In the genomic region with DNA sequence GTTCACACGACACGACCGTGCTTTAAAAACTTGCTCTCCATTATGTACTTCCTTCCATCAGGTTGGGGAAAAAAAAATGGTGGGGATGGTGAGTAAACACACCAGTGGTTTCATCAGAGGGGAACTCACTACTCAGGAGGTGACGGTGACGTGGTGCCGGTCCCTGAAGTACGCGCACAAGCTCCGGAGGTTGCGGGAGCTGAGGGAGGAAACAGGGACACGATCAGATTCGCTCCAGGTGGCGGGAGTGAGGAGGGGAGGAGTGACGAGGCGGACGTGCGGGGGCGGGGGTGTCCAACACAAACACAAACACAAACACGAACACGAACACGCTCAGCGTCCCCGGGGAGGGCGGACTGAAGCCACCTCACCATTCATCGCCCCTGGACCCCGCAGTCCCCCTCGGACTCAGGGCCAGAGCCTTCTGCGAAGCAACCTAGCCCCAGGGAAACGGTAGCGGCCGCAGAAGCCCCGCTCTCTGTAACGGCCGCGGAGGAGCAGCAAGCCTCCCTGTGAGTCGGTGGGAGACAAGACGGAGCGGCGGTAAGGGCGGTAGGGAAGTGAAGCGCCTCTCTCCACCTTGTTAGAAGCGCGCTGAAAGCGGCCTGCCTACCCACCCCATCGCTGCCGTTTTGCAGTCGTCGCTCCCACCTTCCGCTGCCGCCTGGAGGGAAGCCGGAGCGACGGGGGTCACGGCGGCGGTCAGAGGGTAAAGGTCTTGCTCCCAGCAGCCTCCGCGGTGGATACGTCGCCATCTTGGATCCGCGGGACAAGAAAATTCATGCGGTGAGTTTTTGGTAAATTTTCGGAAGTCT, we compare ENCODE assay signal across 8 cellular contexts. TPM values are rescaled to one million over a fixed set of nuclear protein-coding genes. Genes with fewer than 3 reads are reported as not detected.
A peak's percentile ranks its signal among the peaks of the same experiment; 100 is the strongest.
DNase-seq lines count a peak whose midpoint lies in the region; ATAC-seq and TF ChIP-seq lines count a peak whose summit lies in the region.

A gene with protein sequence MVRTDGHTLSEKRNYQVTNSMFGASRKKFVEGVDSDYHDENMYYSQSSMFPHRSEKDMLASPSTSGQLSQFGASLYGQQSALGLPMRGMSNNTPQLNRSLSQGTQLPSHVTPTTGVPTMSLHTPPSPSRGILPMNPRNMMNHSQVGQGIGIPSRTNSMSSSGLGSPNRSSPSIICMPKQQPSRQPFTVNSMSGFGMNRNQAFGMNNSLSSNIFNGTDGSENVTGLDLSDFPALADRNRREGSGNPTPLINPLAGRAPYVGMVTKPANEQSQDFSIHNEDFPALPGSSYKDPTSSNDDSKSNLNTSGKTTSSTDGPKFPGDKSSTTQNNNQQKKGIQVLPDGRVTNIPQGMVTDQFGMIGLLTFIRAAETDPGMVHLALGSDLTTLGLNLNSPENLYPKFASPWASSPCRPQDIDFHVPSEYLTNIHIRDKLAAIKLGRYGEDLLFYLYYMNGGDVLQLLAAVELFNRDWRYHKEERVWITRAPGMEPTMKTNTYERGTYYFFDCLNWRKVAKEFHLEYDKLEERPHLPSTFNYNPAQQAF (plus strand): TSS at position 739 of the 815 bp plus-strand sequence. CDS start 34,794 bp downstream, outside the sequence.

- H3K36me3 ChIP-seq in OCI-LY7 (ENCODE audit: insufficient read depth, low read length) (peaks cover 76% of the 10 kb centered on the region), mucosa of descending colon (ENCODE audit: low read depth) (no peaks in the 10 kb centered on the region)

- peak within 1 kb of the TSS; percentile 77 for H2AFZ ChIP-seq in OCI-LY7 (ENCODE audit: low read length)

- CTCF ChIA-PET in OCI-LY7 (lab: Charles Lee; ENCODE audit: unreplicated experiment) = no interaction called here

- POLR2A ChIA-PET in OCI-LY7 (lab: Charles Lee) = interaction anchor here (0.8 to 1.9 kb wide), 3 partner anchors 14 to 114 kb away, joined by 3 to 6 read pairs (median 4); no protein-coding TSS in a partner anchor

- peaks cover 77% of the 10 kb centered on the region for H3K79me2 ChIP-seq in OCI-LY7 (ENCODE audit: insufficient read depth, low read depth, low read length)

- peaks cover 30% of the 10 kb centered on the region for H4K20me1 ChIP-seq in OCI-LY7 (ENCODE audit: insufficient read depth, low read length)

- DNase-seq in DMS 273 (lab: John Stamatoyannopoulos, UW; ENCODE audit: unreplicated experiment) = peak; percentile 89
- peak; percentile 79 for DNase-seq in HuH-7 (ENCODE audit: low spot score)
- DNase-seq in OCI-LY7 (ENCODE audit: low spot score) = peak; percentile 90
- peak; percentile 88 for DNase-seq in activated T-cell treated with anti-CD3 and anti-CD28 coated beads for 24 hours (ENCODE audit: low read depth)
- peak; percentile 96 for DNase-seq in epithelial cell of esophagus (ENCODE audit: low read depth)
- peak; percentile 93 to 95 (median 94) for DNase-seq in mucosa of descending colon
- DNase-seq in stimulated activated CD8-positive, alpha-beta memory T cell treated with anti-CD3 and anti-CD28 coated beads, Interleukin-4, amount 100 ng/mL, for 1 hour (ENCODE audit: low read depth in 2 of 2, low spot score in 1 of 2) = peak; percentile 75 to 82

- H3K4me3 ChIP-seq in OCI-LY7 (ENCODE audit: low read depth, low read length, poor library complexity, severe bottlenecking) (peak within 1 kb of the TSS; percentile 98), epithelial cell of esophagus (ENCODE audit: low read length) (peak within 1 kb of the TSS; percentile 71), mucosa of descending colon (peak within 1 kb of the TSS; percentile 76)

- no peaks in the 10 kb centered on the region; the same call in 1 of the 2 replicates for H3K9me2 ChIP-seq in OCI-LY7 (ENCODE audit: insufficient read depth, low read length)

- H3K9me3 ChIP-seq in OCI-LY7 (ENCODE audit: low read length) (peaks cover 3% of the 10 kb centered on the region; the same call in 1 of the 2 replicates), mucosa of descending colon (no peaks in the 10 kb centered on the region)

- H3K4me1 ChIP-seq in OCI-LY7 (ENCODE audit: insufficient read depth, low read length, poor library complexity, severe bottlenecking) = peaks cover 53% of the 10 kb centered on the region
- H3K4me1 ChIP-seq in mucosa of descending colon (ENCODE audit: low read depth) = peaks cover 42% of the 10 kb centered on the region

- intact Hi-C loops in OCI-LY7 (cut with micrococcal nuclease; ENCODE audit: unreplicated experiment) (loop anchor here (1.0 to 10.0 kb wide), 4 partner anchors 123 to 656 kb away; a partner anchor contains a TSS), mucosa of descending colon (cut with DNase I, micrococcal nuclease) (loop anchor here in 1 of 2 donors (10.0 kb wide), 1 partner anchor 122 kb away; a partner anchor contains a TSS)

- peak within 1 kb of the TSS; percentile 99 for H3K4me2 ChIP-seq in OCI-LY7 (ENCODE audit: low read length)

- TF ChIP-seq CTCF in OCI-LY7 (conservative IDR thresholded peaks at IDR 0.05; ENCODE audit: low read length) (no peak), epithelial cell of esophagus (IDR thresholded peaks at IDR 0.05; ENCODE audit: insufficient read depth, low read depth, low read length, missing control alignments) (no peak), mucosa of descending colon (IDR thresholded peaks at IDR 0.05) (no peak)

- no TSS peak for BruUV-seq in OCI-LY7 (replicated peaks; lab: Mats Ljungman, UMichigan)

- ATAC-seq in GM21526 (IDR thresholded peaks at IDR 0.05; ENCODE audit: low FRiP score, unreplicated experiment) (peak; percentile 74), mucosa of descending colon (peak; percentile 94)

- H3K27ac ChIP-seq in OCI-LY7 (ENCODE audit: low read depth, low read length, poor library complexity, severe bottlenecking) = peak within 1 kb of the TSS; percentile 98

RNA-seq across cellular contexts. Expression of the gene that starts here (rescaled TPM):
- 123 and 146 TPM in 2 replicates for total RNA-seq in OCI-LY7 (2014; rRNA removed; shearing (Covaris generic))
- total RNA-seq in OCI-LY7 (2022) = 109 and 121 TPM in 2 replicates
- 10 to 100 TPM; 80.3 to 86.2 (median 81.0) TPM for total RNA-seq in mucosa of descending colon

Comparison
In these comparisons a context has a peak if more than half of its experiments do, and no peak if none do; other contexts are left out.
1. Peak in every context shown above with its lines: DNase-seq, ATAC-seq, H3K4me3 ChIP-seq and H3K27ac ChIP-seq.